In the genomic region with DNA sequence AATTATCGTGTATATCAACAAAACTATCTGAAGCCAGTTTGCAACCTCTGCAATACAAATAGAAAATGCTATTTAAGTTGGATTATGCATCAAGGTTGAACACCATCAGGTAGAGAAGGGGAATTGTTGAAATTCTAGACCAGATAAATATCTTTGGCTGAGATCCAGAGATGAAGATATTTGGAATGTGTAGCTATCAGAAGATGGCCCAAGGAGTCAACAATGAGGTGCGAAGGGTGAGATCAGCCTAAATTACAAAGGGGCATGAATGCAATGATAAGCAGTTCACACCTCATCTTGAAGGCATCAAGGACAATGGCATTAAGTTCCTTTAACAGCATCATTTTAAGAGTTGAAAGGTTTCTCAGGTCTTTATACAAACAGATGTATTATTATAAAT, we compare ENCODE assay signal across 5 cellular contexts.
"Had no signal": no experiment of that assay in that cellular context is flagged by ENCODE, and none has a peak within 500 bp of the region (broad histone marks: within the 10 kb centered on the region; RNA-seq: fewer than 3 reads in every experiment).

No MANE protein-coding gene starts in this region.

- H3K4me2 ChIP-seq: GM23338 had no signal

- H3K4me3 ChIP-seq: GM23338, K562 had no signal

- DNase-seq: H9, HCEC 1CT, IMR-90 had no signal
